ENCODE assay signal across 9 cellular contexts in genomic region chr19:45863335-45863839, GRCh38. TPM values are rescaled to one million over a fixed set of nuclear protein-coding genes. Genes with fewer than 3 reads are reported as not detected.
DNase-seq lines count a peak whose midpoint lies in the region; ATAC-seq, FAIRE-seq and TF ChIP-seq lines count a peak whose summit lies in the region.
"Had no signal": no experiment of that assay in that cellular context is flagged by ENCODE, and none has a peak within 500 bp of the region (broad histone marks: within the 10 kb centered on the region; RNA-seq: fewer than 3 reads in every experiment).

No MANE protein-coding gene starts in this region.

- intact Hi-C loops in tibial artery (cut with DNase I; ENCODE audit: low total_unique reads), result no loop called here

- peaks cover 42% of the 10 kb centered on the region for H3K79me2 ChIP-seq in astrocyte (ENCODE audit: insufficient read depth, low read length)

- no peak for DNase-seq in activated CD8-positive, alpha-beta memory T cell treated with anti-CD3 and anti-CD28 coated beads, Interleukin-2, amount 10 ng/mL, durations not matched to agents 7 days and 5 days
- DNase-seq in activated CD8-positive, alpha-beta memory T cell treated with anti-CD3 and anti-CD28 coated beads, Interleukin-2, amount 50 U/mL, for 4 hours, result no peak
- DNase-seq in astrocyte (ENCODE audit: low read depth) (no peak), tibial artery (no peak), AG08395 (ENCODE audit: low spot score) (no peak), GM10266 (ENCODE audit: extremely low spot score) (no peak), GM19239 (ENCODE audit: insufficient read length, low spot score) (no peak)

- no peak for ATAC-seq in activated CD8-positive, alpha-beta memory T cell treated with anti-CD3 and anti-CD28 coated beads, Interleukin-2, amount 10 ng/mL, durations not matched to agents 7 days and 5 days

- H3K4me2 ChIP-seq in astrocyte (ENCODE audit: low read length), result peak overlapping the region; percentile 77

- H3K4me3 Mint-ChIP-seq in activated CD8-positive, alpha-beta memory T cell treated with anti-CD3 and anti-CD28 coated beads, Interleukin-2, amount 10 ng/mL, durations not matched to agents 7 days and 5 days, result peak overlapping the region; percentile 98
- H3K4me3 Mint-ChIP-seq in astrocyte (ENCODE audit: unreplicated experiment), result peak overlapping the region; percentile 90

- H3K9me3 Mint-ChIP-seq in activated CD8-positive, alpha-beta memory T cell treated with anti-CD3 and anti-CD28 coated beads, Interleukin-2, amount 10 ng/mL, durations not matched to agents 7 days and 5 days (ENCODE audit: low read depth), result no peaks in the 10 kb centered on the region
- H3K9me3 Mint-ChIP-seq in astrocyte (ENCODE audit: unreplicated experiment), result no peaks in the 10 kb centered on the region

- CTCF ChIA-PET in activated CD8-positive, alpha-beta memory T cell treated with anti-CD3 and anti-CD28 coated beads, Interleukin-2, amount 10 ng/mL, durations not matched to agents 7 days and 5 days (lab: Charles Lee), result interaction anchor here (0.7 to 8.2 kb wide), 24 partner anchors 10 to 487 kb away, joined by 3 to 117 read pairs (median 4); partner anchors contain the start of genes FBXO46, IRF2BP1, MYPOP and SIX5

- H3K4me3 ChIP-seq in astrocyte (ENCODE audit: insufficient read depth, low read depth, low read length), result peak overlapping the region; percentile 24
- peak overlapping the region; percentile 27 to 92 (median 47) for H3K4me3 ChIP-seq in liver (ENCODE audit: low read depth in 1 of 3, low read length in 3 of 3)
- peak overlapping the region; percentile 92 to 100 for H3K4me3 ChIP-seq in tibial artery

- H3K27me3 ChIP-seq in astrocyte (ENCODE audit: insufficient read depth, low read length) (peaks cover 33% of the 10 kb centered on the region), liver (ENCODE audit: control insufficient read depth in 4 of 4, insufficient read depth in 4 of 4, low read length in 3 of 4) (no peaks in the 10 kb centered on the region), tibial artery (peaks cover 3 to 33% of the 10 kb centered on the region in 2 donors)

- H3K36me3 Mint-ChIP-seq in activated CD8-positive, alpha-beta memory T cell treated with anti-CD3 and anti-CD28 coated beads, Interleukin-2, amount 10 ng/mL, durations not matched to agents 7 days and 5 days, result peaks cover 17% of the 10 kb centered on the region
- H3K36me3 Mint-ChIP-seq in astrocyte (ENCODE audit: low read depth, unreplicated experiment), result no peaks in the 10 kb centered on the region

- H3K27ac ChIP-seq in astrocyte (ENCODE audit: low read depth, low read length), result no peak overlapping the region
- H3K27ac ChIP-seq in liver (ENCODE audit: low read depth in 1 of 2, low read length in 2 of 2), result peak overlapping the region; percentile 64 to 93
- no peak overlapping the region for H3K27ac ChIP-seq in tibial artery

- peaks cover 8% of the 10 kb centered on the region for H3K36me3 ChIP-seq in astrocyte (ENCODE audit: insufficient read depth, low read length)
- no peaks in the 10 kb centered on the region for H3K36me3 ChIP-seq in liver (ENCODE audit: control insufficient read depth in 4 of 4, insufficient read depth in 3 of 4, low read depth in 1 of 4, low read length in 3 of 4)
- H3K36me3 ChIP-seq in tibial artery, result peaks cover 5 to 12% (median 11%) of the 10 kb centered on the region in 3 donors

- H3K4me1 Mint-ChIP-seq in activated CD8-positive, alpha-beta memory T cell treated with anti-CD3 and anti-CD28 coated beads, Interleukin-2, amount 10 ng/mL, durations not matched to agents 7 days and 5 days, result peaks cover 32% of the 10 kb centered on the region
- peaks cover 2% of the 10 kb centered on the region for H3K4me1 Mint-ChIP-seq in astrocyte (ENCODE audit: low read depth, unreplicated experiment)

- no peak for FAIRE-seq in astrocyte (lab: Jason Lieb, UNC)
- FAIRE-seq in GM19239 (lab: Jason Lieb, UNC), result no peak

- peak overlapping the region; percentile 72 for H2AFZ ChIP-seq in astrocyte (ENCODE audit: low read depth, low read length)

- peaks cover 8% of the 10 kb centered on the region for H4K20me1 ChIP-seq in astrocyte (ENCODE audit: insufficient read depth, low read length)

- no peaks in the 10 kb centered on the region for H3K9me3 ChIP-seq in astrocyte (ENCODE audit: insufficient read depth, low read depth, low read length)
- no peaks in the 10 kb centered on the region for H3K9me3 ChIP-seq in liver (ENCODE audit: control insufficient read depth in 4 of 4, low read length in 3 of 4)
- no peaks in the 10 kb centered on the region for H3K9me3 ChIP-seq in tibial artery

- no peak for TF ChIP-seq RAD21 in liver (IDR thresholded peaks at IDR 0.05)

- peaks cover 3% of the 10 kb centered on the region for H3K4me1 ChIP-seq in astrocyte (ENCODE audit: insufficient read depth, low read length)
- peaks cover 6 to 51% (median 33%) of the 10 kb centered on the region in 4 donors for H3K4me1 ChIP-seq in liver (ENCODE audit: control insufficient read depth in 4 of 4, insufficient read depth in 4 of 4, low read length in 3 of 4)
- H3K4me1 ChIP-seq in tibial artery, result peaks cover 0 to 25% (median 16%) of the 10 kb centered on the region in 4 donors

- peak overlapping the region; percentile 99 for H3K27ac Mint-ChIP-seq in activated CD8-positive, alpha-beta memory T cell treated with anti-CD3 and anti-CD28 coated beads, Interleukin-2, amount 10 ng/mL, durations not matched to agents 7 days and 5 days
- peak overlapping the region; percentile 97 for H3K27ac Mint-ChIP-seq in astrocyte (ENCODE audit: unreplicated experiment)

- 2% methylated on average over 22 of the region's 22 CpGs for WGBS in liver

- H3K9ac ChIP-seq in astrocyte (ENCODE audit: low read length) (peak overlapping the region; percentile 17), liver (ENCODE audit: low read depth in 1 of 2, low read length in 2 of 2) (peak overlapping the region; percentile 50 to 71)

- TF ChIP-seq CTCF in astrocyte (IDR thresholded peaks at IDR 0.05; ENCODE audit: insufficient read depth, low read depth, low read length) (no peak), liver (IDR thresholded peaks at IDR 0.05; ENCODE audit: low read depth, low read length, missing input control) (no peak), tibial artery (IDR thresholded peaks at IDR 0.05) (no peak), GM10266 (IDR thresholded peaks at IDR 0.05; ENCODE audit: control insufficient read depth, insufficient read depth, low read depth, missing control alignments) (no peak)

- H3K27me3 Mint-ChIP-seq in activated CD8-positive, alpha-beta memory T cell treated with anti-CD3 and anti-CD28 coated beads, Interleukin-2, amount 10 ng/mL, durations not matched to agents 7 days and 5 days, result peaks cover 34% of the 10 kb centered on the region
- peaks cover 25% of the 10 kb centered on the region for H3K27me3 Mint-ChIP-seq in astrocyte (ENCODE audit: low read depth, unreplicated experiment)

TF ChIP-seq in liver, 16 proteins besides CTCF, POLR2A, EP300 and RAD21:
- TF ChIP-seq YY1 (IDR thresholded peaks at IDR 0.05) (peak; percentile 78), ZBTB33 (IDR thresholded peaks at IDR 0.05) (no peak)

RNA-seq across cellular contexts. Expression of gene SYMPK, which starts 0.4 kb away (rescaled TPM):
- total RNA-seq in activated CD8-positive, alpha-beta memory T cell treated with anti-CD3 and anti-CD28 coated beads, Interleukin-2, amount 10 ng/mL, durations not matched to agents 7 days and 5 days, result 100 to 1,000 TPM; 119 to 125 TPM
- total RNA-seq in astrocyte (70.0 and 73.5 TPM in 2 replicates), liver (10 to 100 TPM; 22.2 to 26.1 TPM)
- polyA plus RNA-seq in liver, result 10 to 100 TPM in 1 of 2 donors, 1 to 10 TPM in 1; 5.5 to 26.0 TPM

RNA-seq across cellular contexts. Expression of gene FOXA3, which starts 0.7 kb away (rescaled TPM):
- total RNA-seq in activated CD8-positive, alpha-beta memory T cell treated with anti-CD3 and anti-CD28 coated beads, Interleukin-2, amount 10 ng/mL, durations not matched to agents 7 days and 5 days, result under 1 TPM in 1 of 2 experiments, not detected in 1; 0.14 TPM
- 0.58 and 0.59 TPM in 2 replicates for total RNA-seq in astrocyte
- total RNA-seq in liver, result 10 to 100 TPM; 12.3 to 30.8 TPM
- 10 to 100 TPM; 11.5 to 37.1 TPM for polyA plus RNA-seq in liver
- total RNA-seq: sciatic nerve had no signal

RNA-seq across cellular contexts. Expression of gene IRF2BP1, which starts 22.6 kb away (rescaled TPM):
- total RNA-seq in activated CD8-positive, alpha-beta memory T cell treated with anti-CD3 and anti-CD28 coated beads, Interleukin-2, amount 10 ng/mL, durations not matched to agents 7 days and 5 days, result 10 to 100 TPM; 18.9 to 19.0 TPM
- total RNA-seq in astrocyte (18.8 and 22.9 TPM in 2 replicates), liver (10 to 100 TPM; 16.5 to 16.8 TPM)
- polyA plus RNA-seq in liver, result 10 to 100 TPM in 1 of 2 donors, 1 to 10 TPM in 1; 4.9 to 16.3 TPM

RNA-seq across cellular contexts. Expression of gene MYPOP, which starts 39.0 kb away (rescaled TPM):
- total RNA-seq in activated CD8-positive, alpha-beta memory T cell treated with anti-CD3 and anti-CD28 coated beads, Interleukin-2, amount 10 ng/mL, durations not matched to agents 7 days and 5 days, result 10 to 100 TPM; 13.0 to 13.8 TPM
- total RNA-seq in astrocyte, result 11.0 and 11.7 TPM in 2 replicates
- total RNA-seq in liver, result 1 to 10 TPM in 1 of 2 donors, under 1 TPM in 1; 0.70 to 1.8 TPM
- polyA plus RNA-seq in liver, result 1 to 10 TPM in 1 of 2 donors, under 1 TPM in 1; 0.90 to 3.0 TPM

RNA-seq across cellular contexts. Expression of gene RSPH6A, which starts 48.3 kb away (rescaled TPM):
- total RNA-seq in activated CD8-positive, alpha-beta memory T cell treated with anti-CD3 and anti-CD28 coated beads, Interleukin-2, amount 10 ng/mL, durations not matched to agents 7 days and 5 days, result under 1 TPM; 0.19 to 0.23 TPM
- total RNA-seq in astrocyte, result 0.12 and 0.23 TPM in 2 replicates
- under 1 TPM in 1 of 2 donors, not detected in 1; 0.08 TPM for total RNA-seq in liver
- not detected for polyA plus RNA-seq in liver

Comparison
In these comparisons a context has a peak if more than half of its experiments do, and no peak if none do; other contexts are left out.
1. H3K27ac ChIP-seq: peak in liver (2 of 2); none in astrocyte (single experiment) and tibial artery (0 of 2).
2. H3K4me3 ChIP-seq: peak in every context shown above with its lines; median percentile 96 in tibial artery; 47 in liver; 24 in astrocyte.